In genomic region chrX:75226280-75226679, GRCh38 we compare ENCODE assay signal across 28 cellular contexts. TPM values are rescaled to one million over a fixed set of nuclear protein-coding genes. Genes with fewer than 3 reads are reported as not detected.
DNase-seq lines count a peak whose midpoint lies in the region; ATAC-seq, FAIRE-seq and TF ChIP-seq lines count a peak whose summit lies in the region.
"Had no signal": no experiment of that assay in that cellular context is flagged by ENCODE, and none has a peak within 500 bp of the region (broad histone marks: within the 10 kb centered on the region; RNA-seq: fewer than 3 reads in every experiment).

No MANE protein-coding gene starts in this region.

- no peak overlapping the region for H4K8ac ChIP-seq in mesendoderm (ENCODE audit: low read depth, low read length)

- H3K4me3 ChIP-seq in astrocyte (ENCODE audit: insufficient read depth, low read depth, low read length), result no peak overlapping the region
- no peak overlapping the region for H3K4me3 ChIP-seq in mesendoderm (ENCODE audit: low read length)
- H3K4me3 ChIP-seq: BLaER1, GM12878 had no signal

- H4K5ac ChIP-seq in mesendoderm (ENCODE audit: low read length), result no peak overlapping the region

- no peak overlapping the region for H2BK15ac ChIP-seq in mesendoderm (replicated peaks; ENCODE audit: low read depth)

- no peak for TF ChIP-seq CTCF in astrocyte (IDR thresholded peaks at IDR 0.05; ENCODE audit: insufficient read depth, low read depth, low read length)

- H2BK120ac ChIP-seq in mesendoderm (ENCODE audit: low read depth, low read length), result no peak overlapping the region

- no peaks in the 10 kb centered on the region for H3K9me3 Mint-ChIP-seq in astrocyte (ENCODE audit: unreplicated experiment)
- no peaks in the 10 kb centered on the region for H3K9me3 Mint-ChIP-seq in activated naive CD4-positive, alpha-beta T cell treated with anti-CD3 and anti-CD28 coated beads for 36 hours
- H3K9me3 Mint-ChIP-seq: CD8-positive, alpha-beta memory T cell had no signal

- H3K18ac ChIP-seq in mesendoderm (ENCODE audit: low read length), result no peak overlapping the region

- DNase-seq in OCI-M1 (lab: John Stamatoyannopoulos, UW) (peak; percentile 32), astrocyte (ENCODE audit: low read depth) (no peak), mesendoderm (peak; percentile 61)
- DNase-seq in activated naive CD4-positive, alpha-beta T cell treated with anti-CD3 and anti-CD28 coated beads for 36 hours, result no peak
- DNase-seq: 8988T; ACHN; BE2C; C1 segment of cervical spinal cord; CD4-positive, alpha-beta memory T cell; CD4-positive, CD25-positive, alpha-beta regulatory T cell; CD8-positive, alpha-beta memory T cell; COR-L47; DMS 273 treated with DMSO at 0.1 percent for 48 hours; DMS153; DMS53; DMS79; DND-41; EL; GDM1 had no signal

- H3K4me2 ChIP-seq in astrocyte (ENCODE audit: low read length) (no peak overlapping the region), mesendoderm (ENCODE audit: low read length) (no peak overlapping the region)
- H3K4me2 ChIP-seq: BLaER1 had no signal

- no peak overlapping the region for H3K27ac Mint-ChIP-seq in astrocyte (ENCODE audit: unreplicated experiment)
- no peak overlapping the region for H3K27ac Mint-ChIP-seq in activated naive CD4-positive, alpha-beta T cell treated with anti-CD3 and anti-CD28 coated beads for 36 hours
- H3K27ac Mint-ChIP-seq: CD14-positive monocyte; CD4-positive, alpha-beta memory T cell; CD8-positive, alpha-beta memory T cell had no signal

- H3K79me2 ChIP-seq in astrocyte (ENCODE audit: insufficient read depth, low read length) (no peaks in the 10 kb centered on the region), mesendoderm (ENCODE audit: control insufficient read depth, insufficient read depth, low read length) (no peaks in the 10 kb centered on the region)

- H2AK5ac ChIP-seq in mesendoderm (ENCODE audit: low read length), result no peak overlapping the region

- H3K27me3 ChIP-seq in astrocyte (ENCODE audit: insufficient read depth, low read length), result no peaks in the 10 kb centered on the region
- no peaks in the 10 kb centered on the region for H3K27me3 ChIP-seq in mesendoderm (ENCODE audit: insufficient read depth, low read length, poor library complexity)
- H3K27me3 ChIP-seq: BE2C had no signal

- H3K79me1 ChIP-seq in mesendoderm (ENCODE audit: low read length), result no peaks in the 10 kb centered on the region

- no peak overlapping the region for H3K4me3 Mint-ChIP-seq in astrocyte (ENCODE audit: unreplicated experiment)
- H3K4me3 Mint-ChIP-seq in activated naive CD4-positive, alpha-beta T cell treated with anti-CD3 and anti-CD28 coated beads for 36 hours, result no peak overlapping the region
- H3K4me3 Mint-ChIP-seq: CD14-positive monocyte; CD4-positive, alpha-beta memory T cell; CD4-positive, CD25-positive, alpha-beta regulatory T cell; CD8-positive, alpha-beta memory T cell had no signal

- ATAC-seq in HG02884 (IDR thresholded peaks at IDR 0.05; ENCODE audit: unreplicated experiment) (no peak), GM21526 (IDR thresholded peaks at IDR 0.05; ENCODE audit: low FRiP score, unreplicated experiment) (no peak), GM19324 (IDR thresholded peaks at IDR 0.05; ENCODE audit: low FRiP score, unreplicated experiment) (no peak)
- ATAC-seq: GM12878 had no signal

- no peak overlapping the region for H3K23ac ChIP-seq in mesendoderm (ENCODE audit: low read length)

- no peak overlapping the region for H2BK5ac ChIP-seq in mesendoderm (ENCODE audit: low read length)

- no peak overlapping the region for H3K9ac ChIP-seq in astrocyte (ENCODE audit: low read length)
- H3K9ac ChIP-seq in mesendoderm (ENCODE audit: low read length), result no peak overlapping the region
- H3K9ac ChIP-seq: BLaER1 had no signal

- H3K4me1 ChIP-seq in astrocyte (ENCODE audit: insufficient read depth, low read length), result no peaks in the 10 kb centered on the region
- H3K4me1 ChIP-seq in mesendoderm (ENCODE audit: control insufficient read depth, low read depth, low read length), result no peaks in the 10 kb centered on the region
- H3K4me1 ChIP-seq: BE2C, BLaER1 had no signal

- H3K4ac ChIP-seq in mesendoderm (ENCODE audit: low read depth, low read length), result no peak overlapping the region

- peak; percentile 76 for FAIRE-seq in astrocyte (lab: Jason Lieb, UNC)
- FAIRE-seq: A204.1, GM12878, GM12892, GM18507 had no signal

- no peak overlapping the region for H2AFZ ChIP-seq in astrocyte (ENCODE audit: low read depth, low read length)

- H4K20me1 ChIP-seq in astrocyte (ENCODE audit: insufficient read depth, low read length), result no peaks in the 10 kb centered on the region
- H4K20me1 ChIP-seq: BLaER1 had no signal

- H3K4me1 Mint-ChIP-seq in astrocyte (ENCODE audit: low read depth, unreplicated experiment), result peaks cover 13% of the 10 kb centered on the region
- no peaks in the 10 kb centered on the region for H3K4me1 Mint-ChIP-seq in activated naive CD4-positive, alpha-beta T cell treated with anti-CD3 and anti-CD28 coated beads for 36 hours (ENCODE audit: low read depth)
- H3K4me1 Mint-ChIP-seq: CD14-positive monocyte; CD4-positive, alpha-beta memory T cell; CD4-positive, CD25-positive, alpha-beta regulatory T cell; CD8-positive, alpha-beta memory T cell had no signal

- H3K36me3 ChIP-seq in astrocyte (ENCODE audit: insufficient read depth, low read length) (no peaks in the 10 kb centered on the region), mesendoderm (ENCODE audit: control insufficient read depth, insufficient read depth, low read length) (no peaks in the 10 kb centered on the region)
- H3K36me3 ChIP-seq: BE2C, BLaER1 had no signal

- H3K27ac ChIP-seq in astrocyte (ENCODE audit: low read depth, low read length) (no peak overlapping the region), mesendoderm (ENCODE audit: low read depth, low read length) (no peak overlapping the region)
- H3K27ac ChIP-seq: BLaER1 had no signal

- no peaks in the 10 kb centered on the region for H3K36me3 Mint-ChIP-seq in astrocyte (ENCODE audit: low read depth, unreplicated experiment)
- H3K36me3 Mint-ChIP-seq in activated naive CD4-positive, alpha-beta T cell treated with anti-CD3 and anti-CD28 coated beads for 36 hours (ENCODE audit: low read depth), result no peaks in the 10 kb centered on the region
- H3K36me3 Mint-ChIP-seq: CD14-positive monocyte; CD4-positive, alpha-beta memory T cell; CD4-positive, CD25-positive, alpha-beta regulatory T cell had no signal

- H3K56ac ChIP-seq in mesendoderm (ENCODE audit: low read length), result no peak overlapping the region

- no CpG with 5 or more reads among the region's 4 CpGs for WGBS in mesendoderm (ENCODE audit: extremely low coverage, insufficient coverage, low lambda C conversion rate)

- H3K9me3 ChIP-seq in astrocyte (ENCODE audit: insufficient read depth, low read depth, low read length), result no peaks in the 10 kb centered on the region
- H3K9me3 ChIP-seq: BE2C, BLaER1 had no signal

- intact Hi-C loops in activated naive CD4-positive, alpha-beta T cell treated with anti-CD3 and anti-CD28 coated beads for 36 hours (cut with micrococcal nuclease), result no loop called here

- H3K27me3 Mint-ChIP-seq in astrocyte (ENCODE audit: low read depth, unreplicated experiment), result peaks cover 6% of the 10 kb centered on the region
- no peaks in the 10 kb centered on the region for H3K27me3 Mint-ChIP-seq in activated naive CD4-positive, alpha-beta T cell treated with anti-CD3 and anti-CD28 coated beads for 36 hours (ENCODE audit: low read depth)

- CTCF ChIA-PET in activated naive CD4-positive, alpha-beta T cell treated with anti-CD3 and anti-CD28 coated beads for 36 hours (lab: Charles Lee), result no interaction called here

RNA-seq across cellular contexts. Expression of gene UPRT, which starts 47.6 kb away (rescaled TPM):
- total RNA-seq in astrocyte, result 14.3 and 16.2 TPM in 2 replicates
- 7.8 TPM for polyA plus RNA-seq in mesendoderm (2013, experiment 1 of 2)
- 7.4 TPM for polyA plus RNA-seq in mesendoderm (2013, experiment 2 of 2)
- total RNA-seq in activated naive CD4-positive, alpha-beta T cell treated with anti-CD3 and anti-CD28 coated beads for 36 hours, result 10 to 100 TPM; 15.1 to 18.4 TPM

Comparison
In these comparisons a context has a peak if more than half of its experiments do, and no peak if none do; other contexts are left out.
1. DNase-seq: peak in OCI-M1 (single experiment) and mesendoderm (single experiment); none in astrocyte (single experiment) and activated naive CD4-positive, alpha-beta T cell treated with anti-CD3 and anti-CD28 coated beads for 36 hours (single experiment).